ENCODE assay signal across 1 cellular context in the genomic region with DNA sequence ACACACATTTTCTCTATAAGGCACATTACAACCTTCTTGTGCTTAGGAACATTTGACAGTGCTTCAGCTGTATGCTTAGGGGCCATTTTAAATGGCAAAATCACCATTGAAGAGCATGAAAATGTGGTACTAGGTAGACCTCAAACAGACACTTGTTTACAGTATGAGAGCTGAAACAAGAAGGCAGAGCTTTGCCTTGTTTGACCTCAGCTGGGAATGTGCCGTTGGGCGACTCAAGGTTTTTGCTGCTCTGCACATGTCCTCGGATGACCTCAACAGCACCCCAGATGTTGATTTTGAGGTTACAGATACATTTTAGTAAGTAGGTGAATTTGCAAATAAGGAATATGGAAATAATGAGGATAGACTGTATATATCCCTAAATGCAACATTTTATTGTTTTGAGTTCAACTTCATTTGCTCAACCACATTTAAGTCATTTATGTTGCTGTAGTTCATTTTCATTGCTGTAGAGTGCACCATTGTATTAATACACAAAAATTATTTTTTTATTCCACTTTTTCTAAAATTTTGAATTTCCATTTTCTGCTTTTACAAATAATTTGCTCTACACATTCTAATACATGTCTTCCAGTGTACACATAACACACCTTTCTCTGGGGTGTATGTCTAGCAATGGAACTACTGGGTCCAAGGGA.
TF ChIP-seq lines count a peak whose summit lies in the region.

No MANE protein-coding gene starts in this region.

TF ChIP-seq in HepG2, 621 proteins besides CTCF, POLR2A, EP300 and RAD21 (continued from another document):
- TF ChIP-seq, protein P1, sequence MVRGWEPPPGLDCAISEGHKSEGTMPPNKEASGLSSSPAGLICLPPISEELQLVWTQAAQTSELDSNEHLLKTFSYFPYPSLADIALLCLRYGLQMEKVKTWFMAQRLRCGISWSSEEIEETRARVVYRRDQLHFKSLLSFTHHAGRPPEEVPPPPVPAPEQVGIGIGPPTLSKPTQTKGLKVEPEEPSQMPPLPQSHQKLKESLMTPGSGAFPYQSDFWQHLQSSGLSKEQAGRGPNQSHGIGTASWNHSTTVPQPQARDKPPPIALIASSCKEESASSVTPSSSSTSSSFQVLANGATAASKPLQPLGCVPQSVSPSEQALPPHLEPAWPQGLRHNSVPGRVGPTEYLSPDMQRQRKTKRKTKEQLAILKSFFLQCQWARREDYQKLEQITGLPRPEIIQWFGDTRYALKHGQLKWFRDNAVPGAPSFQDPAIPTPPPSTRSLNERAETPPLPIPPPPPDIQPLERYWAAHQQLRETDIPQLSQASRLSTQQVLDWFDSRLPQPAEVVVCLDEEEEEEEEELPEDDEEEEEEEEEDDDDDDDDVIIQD (CRISPR knock-in tag; IDR thresholded peaks at IDR 0.05; ENCODE audit: low read depth) = peak; percentile 62; the same call in 1 of the 2 replicates
- TF ChIP-seq ZBTB20 (CRISPR knock-in tag; IDR thresholded peaks at IDR 0.05; ENCODE audit: borderline replicate concordance, low read depth) = no peak
- TF ChIP-seq, protein P2, sequence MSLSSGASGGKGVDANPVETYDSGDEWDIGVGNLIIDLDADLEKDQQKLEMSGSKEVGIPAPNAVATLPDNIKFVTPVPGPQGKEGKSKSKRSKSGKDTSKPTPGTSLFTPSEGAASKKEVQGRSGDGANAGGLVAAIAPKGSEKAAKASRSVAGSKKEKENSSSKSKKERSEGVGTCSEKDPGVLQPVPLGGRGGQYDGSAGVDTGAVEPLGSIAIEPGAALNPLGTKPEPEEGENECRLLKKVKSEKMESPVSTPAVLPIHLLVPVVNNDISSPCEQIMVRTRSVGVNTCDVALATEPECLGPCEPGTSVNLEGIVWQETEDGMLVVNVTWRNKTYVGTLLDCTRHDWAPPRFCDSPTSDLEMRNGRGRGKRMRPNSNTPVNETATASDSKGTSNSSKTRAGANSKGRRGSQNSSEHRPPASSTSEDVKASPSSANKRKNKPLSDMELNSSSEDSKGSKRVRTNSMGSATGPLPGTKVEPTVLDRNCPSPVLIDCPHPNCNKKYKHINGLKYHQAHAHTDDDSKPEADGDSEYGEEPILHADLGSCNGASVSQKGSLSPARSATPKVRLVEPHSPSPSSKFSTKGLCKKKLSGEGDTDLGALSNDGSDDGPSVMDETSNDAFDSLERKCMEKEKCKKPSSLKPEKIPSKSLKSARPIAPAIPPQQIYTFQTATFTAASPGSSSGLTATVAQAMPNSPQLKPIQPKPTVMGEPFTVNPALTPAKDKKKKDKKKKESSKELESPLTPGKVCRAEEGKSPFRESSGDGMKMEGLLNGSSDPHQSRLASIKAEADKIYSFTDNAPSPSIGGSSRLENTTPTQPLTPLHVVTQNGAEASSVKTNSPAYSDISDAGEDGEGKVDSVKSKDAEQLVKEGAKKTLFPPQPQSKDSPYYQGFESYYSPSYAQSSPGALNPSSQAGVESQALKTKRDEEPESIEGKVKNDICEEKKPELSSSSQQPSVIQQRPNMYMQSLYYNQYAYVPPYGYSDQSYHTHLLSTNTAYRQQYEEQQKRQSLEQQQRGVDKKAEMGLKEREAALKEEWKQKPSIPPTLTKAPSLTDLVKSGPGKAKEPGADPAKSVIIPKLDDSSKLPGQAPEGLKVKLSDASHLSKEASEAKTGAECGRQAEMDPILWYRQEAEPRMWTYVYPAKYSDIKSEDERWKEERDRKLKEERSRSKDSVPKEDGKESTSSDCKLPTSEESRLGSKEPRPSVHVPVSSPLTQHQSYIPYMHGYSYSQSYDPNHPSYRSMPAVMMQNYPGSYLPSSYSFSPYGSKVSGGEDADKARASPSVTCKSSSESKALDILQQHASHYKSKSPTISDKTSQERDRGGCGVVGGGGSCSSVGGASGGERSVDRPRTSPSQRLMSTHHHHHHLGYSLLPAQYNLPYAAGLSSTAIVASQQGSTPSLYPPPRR (CRISPR knock-in tag; IDR thresholded peaks at IDR 0.05; ENCODE audit: borderline replicate concordance) = no peak
- no peak for TF ChIP-seq MED8 (CRISPR knock-in tag; IDR thresholded peaks at IDR 0.05; ENCODE audit: insufficient replicate concordance)
- TF ChIP-seq, protein P3, sequence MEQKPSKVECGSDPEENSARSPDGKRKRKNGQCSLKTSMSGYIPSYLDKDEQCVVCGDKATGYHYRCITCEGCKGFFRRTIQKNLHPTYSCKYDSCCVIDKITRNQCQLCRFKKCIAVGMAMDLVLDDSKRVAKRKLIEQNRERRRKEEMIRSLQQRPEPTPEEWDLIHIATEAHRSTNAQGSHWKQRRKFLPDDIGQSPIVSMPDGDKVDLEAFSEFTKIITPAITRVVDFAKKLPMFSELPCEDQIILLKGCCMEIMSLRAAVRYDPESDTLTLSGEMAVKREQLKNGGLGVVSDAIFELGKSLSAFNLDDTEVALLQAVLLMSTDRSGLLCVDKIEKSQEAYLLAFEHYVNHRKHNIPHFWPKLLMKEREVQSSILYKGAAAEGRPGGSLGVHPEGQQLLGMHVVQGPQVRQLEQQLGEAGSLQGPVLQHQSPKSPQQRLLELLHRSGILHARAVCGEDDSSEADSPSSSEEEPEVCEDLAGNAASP (CRISPR knock-in tag; IDR thresholded peaks at IDR 0.05; ENCODE audit: borderline replicate concordance) = peak; percentile 98
- TF ChIP-seq HNF4A (CRISPR knock-in tag; IDR thresholded peaks at IDR 0.05) = 0 out of 2 replicates have a peak, but pooled peaks have one; percentile 5
